In genomic region chr3:51393096-51393495, GRCh38 we compare ENCODE assay signal across 13 cellular contexts. TPM values are rescaled to one million over a fixed set of nuclear protein-coding genes. Genes with fewer than 3 reads are reported as not detected.
DNase-seq lines count a peak whose midpoint lies in the region; ATAC-seq and TF ChIP-seq lines count a peak whose summit lies in the region.
"Had no signal": no experiment of that assay in that cellular context is flagged by ENCODE, and none has a peak within 500 bp of the region (broad histone marks: within the 10 kb centered on the region; RNA-seq: fewer than 3 reads in every experiment).

No MANE protein-coding gene starts in this region.

- no peaks in the 10 kb centered on the region; the same call in 1 of the 2 replicates for H3K9me3 ChIP-seq in OCI-LY1 (ENCODE audit: low read length)
- H3K9me3 ChIP-seq in osteoblast (ENCODE audit: low read depth, low read length): no peaks in the 10 kb centered on the region
- H3K9me3 ChIP-seq: psoas muscle had no signal

- H3K4me2 ChIP-seq in OCI-LY1 (ENCODE audit: low read length) (peak overlapping the region; percentile 40; the same call in 1 of the 2 replicates), osteoblast (ENCODE audit: insufficient read depth, low read length) (no peak overlapping the region)

- no peak for TF ChIP-seq CTCF in OCI-LY1 (IDR thresholded peaks at IDR 0.05; ENCODE audit: low read length)
- no peak for TF ChIP-seq CTCF in chondrocyte (IDR thresholded peaks at IDR 0.05)
- no peak for TF ChIP-seq CTCF in osteoblast (IDR thresholded peaks at IDR 0.05; ENCODE audit: extremely low read depth, low read depth, low read length)
- no peak for TF ChIP-seq CTCF in coronary artery (IDR thresholded peaks at IDR 0.05)

- H3K79me2 ChIP-seq in OCI-LY1 (ENCODE audit: insufficient read depth, low read length) (peaks cover 18% of the 10 kb centered on the region), osteoblast (ENCODE audit: insufficient read depth, low read length) (peaks cover 62% of the 10 kb centered on the region)

- peaks cover 82% of the 10 kb centered on the region for H3K36me3 ChIP-seq in OCI-LY1 (ENCODE audit: insufficient read depth, low read length)
- peaks cover 74% of the 10 kb centered on the region for H3K36me3 ChIP-seq in osteoblast (ENCODE audit: insufficient read depth, low read length)

- no peak overlapping the region for H3K27ac Mint-ChIP-seq in activated CD8-positive, alpha-beta memory T cell treated with anti-CD3 and anti-CD28 coated beads, Interleukin-2, amount 10 ng/mL, durations not matched to agents 7 days and 5 days
- peak overlapping the region; percentile 32 for H3K27ac Mint-ChIP-seq in chondrocyte (ENCODE audit: unreplicated experiment)

- peaks cover 11% of the 10 kb centered on the region; the same call in 1 of the 2 replicates for H3F3A ChIP-seq in OCI-LY1 (ENCODE audit: insufficient read depth, low read length)

- no peaks in the 10 kb centered on the region for H3K9me3 Mint-ChIP-seq in activated CD8-positive, alpha-beta memory T cell treated with anti-CD3 and anti-CD28 coated beads, Interleukin-2, amount 10 ng/mL, durations not matched to agents 7 days and 5 days (ENCODE audit: low read depth)
- no peaks in the 10 kb centered on the region for H3K9me3 Mint-ChIP-seq in chondrocyte (ENCODE audit: low read depth)

- no peak for ATAC-seq in activated CD8-positive, alpha-beta memory T cell treated with anti-CD3 and anti-CD28 coated beads, Interleukin-2, amount 10 ng/mL, durations not matched to agents 7 days and 5 days
- ATAC-seq in HG03139 (IDR thresholded peaks at IDR 0.05; ENCODE audit: unreplicated experiment): no peak
- ATAC-seq: foreskin keratinocyte, Panc1, psoas muscle had no signal

- CTCF ChIA-PET in activated CD8-positive, alpha-beta memory T cell treated with anti-CD3 and anti-CD28 coated beads, Interleukin-2, amount 10 ng/mL, durations not matched to agents 7 days and 5 days (lab: Charles Lee): interaction anchor here (1.3 to 2.3 kb wide), 3 partner anchors 41 to 291 kb away, joined by 3 to 7 read pairs (median 4); no protein-coding TSS in a partner anchor

- DNase-seq in activated CD8-positive, alpha-beta memory T cell treated with anti-CD3 and anti-CD28 coated beads, Interleukin-2, amount 10 ng/mL, durations not matched to agents 7 days and 5 days: no peak
- DNase-seq in activated CD8-positive, alpha-beta memory T cell treated with anti-CD3 and anti-CD28 coated beads for 24 hours: no peak
- no peak for DNase-seq in chondrocyte (ENCODE audit: low spot score)
- no peak for DNase-seq in osteoblast (ENCODE audit: insufficient read length, low spot score, missing footprints)
- DNase-seq in coronary artery (ENCODE audit: low spot score): no peak
- no peak for DNase-seq in NOMO-1 (lab: John Stamatoyannopoulos, UW; ENCODE audit: unreplicated experiment in 2 of 2)
- DNase-seq: foreskin keratinocyte, GDM1, NCI-H1694 treated with DMSO at 0.1 percent for 48 hours, psoas muscle had no signal

- H3K27me3 ChIP-seq in OCI-LY1 (ENCODE audit: insufficient read depth, low read length): no peaks in the 10 kb centered on the region
- no peaks in the 10 kb centered on the region for H3K27me3 ChIP-seq in osteoblast (ENCODE audit: insufficient read depth, low read length)
- H3K27me3 ChIP-seq: foreskin keratinocyte had no signal

- H3K4me3 Mint-ChIP-seq in activated CD8-positive, alpha-beta memory T cell treated with anti-CD3 and anti-CD28 coated beads, Interleukin-2, amount 10 ng/mL, durations not matched to agents 7 days and 5 days: peak overlapping the region; percentile 85
- peak overlapping the region; percentile 19 for H3K4me3 Mint-ChIP-seq in chondrocyte (ENCODE audit: unreplicated experiment)

- peaks cover 72% of the 10 kb centered on the region for H3K4me1 ChIP-seq in OCI-LY1 (ENCODE audit: insufficient read depth, low read length, severe bottlenecking)
- peaks cover 25% of the 10 kb centered on the region for H3K4me1 ChIP-seq in osteoblast (ENCODE audit: insufficient read depth, low read length)

- peaks cover 36% of the 10 kb centered on the region for H3K36me3 Mint-ChIP-seq in activated CD8-positive, alpha-beta memory T cell treated with anti-CD3 and anti-CD28 coated beads, Interleukin-2, amount 10 ng/mL, durations not matched to agents 7 days and 5 days
- H3K36me3 Mint-ChIP-seq in chondrocyte (ENCODE audit: low read depth): peaks cover 23% of the 10 kb centered on the region

- no peaks in the 10 kb centered on the region for H3K9me2 ChIP-seq in OCI-LY1 (ENCODE audit: low read depth, low read length)

- no peak overlapping the region for H3K9ac ChIP-seq in OCI-LY1 (ENCODE audit: low read length)

- H3K4me3 ChIP-seq in OCI-LY1 (ENCODE audit: low read depth, low read length, poor library complexity, severe bottlenecking) (peak overlapping the region; percentile 68), osteoblast (ENCODE audit: insufficient read depth, low read length) (no peak overlapping the region), coronary artery (no peak overlapping the region)

- no peaks in the 10 kb centered on the region for H4K20me1 ChIP-seq in OCI-LY1 (ENCODE audit: insufficient read depth, low read length)
- peaks cover 64% of the 10 kb centered on the region for H4K20me1 ChIP-seq in osteoblast (ENCODE audit: insufficient read depth, low read length)

- H3K27me3 Mint-ChIP-seq in activated CD8-positive, alpha-beta memory T cell treated with anti-CD3 and anti-CD28 coated beads, Interleukin-2, amount 10 ng/mL, durations not matched to agents 7 days and 5 days: no peaks in the 10 kb centered on the region
- H3K27me3 Mint-ChIP-seq in chondrocyte (ENCODE audit: low read depth): no peaks in the 10 kb centered on the region

- H3K4me1 Mint-ChIP-seq in activated CD8-positive, alpha-beta memory T cell treated with anti-CD3 and anti-CD28 coated beads, Interleukin-2, amount 10 ng/mL, durations not matched to agents 7 days and 5 days: peaks cover 71% of the 10 kb centered on the region
- H3K4me1 Mint-ChIP-seq in chondrocyte (ENCODE audit: low read depth): peaks cover 57% of the 10 kb centered on the region

- no peak overlapping the region for H3K27ac ChIP-seq in OCI-LY1 (ENCODE audit: low read depth, low read length, poor library complexity, severe bottlenecking)
- peak overlapping the region; percentile 57 for H3K27ac ChIP-seq in osteoblast (ENCODE audit: low read depth, low read length)
- H3K27ac ChIP-seq in coronary artery: no peak overlapping the region
- H3K27ac ChIP-seq: foreskin keratinocyte had no signal

- H2AFZ ChIP-seq in OCI-LY1 (ENCODE audit: low read length) (no peak overlapping the region), osteoblast (ENCODE audit: low read length) (no peak overlapping the region)

RNA-seq across cellular contexts. Expression of gene RBM15B, which starts 2.0 kb away (rescaled TPM):
- 10 to 100 TPM; 28.7 to 36.1 TPM for total RNA-seq in activated CD8-positive, alpha-beta memory T cell treated with anti-CD3 and anti-CD28 coated beads, Interleukin-2, amount 10 ng/mL, durations not matched to agents 7 days and 5 days
- total RNA-seq in chondrocyte: 39.5 to 43.8 TPM (median 39.6 TPM) in 3 replicates
- 42.4 and 48.9 TPM in 2 replicates for total RNA-seq in osteoblast

RNA-seq across cellular contexts. Expression of gene MANF, which starts 8.0 kb away (rescaled TPM):
- 100 to 1,000 TPM; 140 to 182 TPM for total RNA-seq in activated CD8-positive, alpha-beta memory T cell treated with anti-CD3 and anti-CD28 coated beads, Interleukin-2, amount 10 ng/mL, durations not matched to agents 7 days and 5 days
- total RNA-seq in chondrocyte: 97.5 to 118 TPM (median 114 TPM) in 3 replicates
- total RNA-seq in osteoblast: 37.3 and 40.4 TPM in 2 replicates
